ENCODE assay signal across 17 cellular contexts in genomic region chr5:1116977-1117376, GRCh38. TPM values are rescaled to one million over a fixed set of nuclear protein-coding genes. Genes with fewer than 3 reads are reported as not detected.
A peak's percentile ranks its signal among the peaks of the same experiment; 100 is the strongest.
DNase-seq lines count a peak whose midpoint lies in the region; ATAC-seq and TF ChIP-seq lines count a peak whose summit lies in the region.
"Had no signal": no experiment of that assay in that cellular context is flagged by ENCODE, and none has a peak within 500 bp of the region (broad histone marks: within the 10 kb centered on the region; RNA-seq: fewer than 3 reads in every experiment).

No MANE protein-coding gene starts in this region.

- H3K27ac Mint-ChIP-seq in Calu3 (ENCODE audit: unreplicated experiment): no peak overlapping the region
- H3K27ac Mint-ChIP-seq: CD4-positive, alpha-beta T cell had no signal

- H3K9me3 Mint-ChIP-seq in Calu3 (ENCODE audit: low read depth, unreplicated experiment): no peaks in the 10 kb centered on the region
- H3K9me3 Mint-ChIP-seq: CD4-positive, alpha-beta T cell; IgD-negative memory B cell had no signal

- CTCF ChIA-PET in PC-3 (lab: Charles Lee): no interaction called here
- CTCF ChIA-PET in Calu3 (lab: Charles Lee): interaction anchor here (0.6 kb wide), 1 partner anchor 9 kb away, joined by 3 read pairs; no protein-coding TSS in a partner anchor

- H3K36me3 Mint-ChIP-seq in Calu3 (ENCODE audit: insufficient read depth, unreplicated experiment): peaks cover 13% of the 10 kb centered on the region
- H3K36me3 Mint-ChIP-seq: IgD-negative memory B cell had no signal

- TF ChIP-seq CTCF in PC-3 (conservative IDR thresholded peaks at IDR 0.05; ENCODE audit: low read depth, low read length) (no peak), vagina (IDR thresholded peaks at IDR 0.05) (no peak), Calu3 (IDR thresholded peaks at IDR 0.05; ENCODE audit: unreplicated experiment) (no peak), lower lobe of right lung (IDR thresholded peaks at IDR 0.05) (no peak)

- POLR2A ChIA-PET in PC-3 (lab: Charles Lee; ENCODE audit: unreplicated experiment): no interaction called here

- BruUV-seq in PC-3 (replicated peaks; lab: Mats Ljungman, UMichigan) (no TSS peak), Calu3 (replicated peaks; lab: Mats Ljungman, UMichigan) (no TSS peak)

- H3K9me3 ChIP-seq in BLaER1: no peaks in the 10 kb centered on the region
- no peaks in the 10 kb centered on the region for H3K9me3 ChIP-seq in PC-3 (ENCODE audit: low read length)
- H3K9me3 ChIP-seq in SJCRH30 (replicated peaks): no peaks in the 10 kb centered on the region
- no peaks in the 10 kb centered on the region for H3K9me3 ChIP-seq in vagina
- no peaks in the 10 kb centered on the region for H3K9me3 ChIP-seq in lower lobe of right lung
- H3K9me3 ChIP-seq: Caco-2, HAP-1 had no signal

- H3K4me3 Mint-ChIP-seq in Calu3 (ENCODE audit: low read depth, unreplicated experiment): no peak overlapping the region
- H3K4me3 Mint-ChIP-seq: CD4-positive, alpha-beta T cell; IgD-negative memory B cell had no signal

- H3K79me2 ChIP-seq in PC-3 (ENCODE audit: low read length): no peaks in the 10 kb centered on the region

- H3K4me1 ChIP-seq in BLaER1: peaks cover 95% of the 10 kb centered on the region
- H3K4me1 ChIP-seq in PC-3 (ENCODE audit: insufficient read depth, low read length): peaks cover 35% of the 10 kb centered on the region
- peaks cover 70% of the 10 kb centered on the region for H3K4me1 ChIP-seq in SJCRH30
- H3K4me1 ChIP-seq in vagina: peaks cover 23% of the 10 kb centered on the region
- peaks cover 6% of the 10 kb centered on the region for H3K4me1 ChIP-seq in lower lobe of right lung
- H3K4me1 ChIP-seq: Caco-2, HAP-1 had no signal

- no peak for DNase-seq in PC-3
- no peak for DNase-seq in SJCRH30
- no peak for DNase-seq in vagina (ENCODE audit: extremely low spot score in 2 of 2)
- DNase-seq in Calu3: no peak
- DNase-seq in lower lobe of right lung: no peak
- no peak for DNase-seq in inferior parietal cortex (ENCODE audit: extremely low spot score)
- DNase-seq: 8988T; Caco-2; CD4-positive, alpha-beta T cell; DMS153; DMS79; GDM1 had no signal

- no peak for ATAC-seq in PC-3
- no peak for ATAC-seq in lower lobe of right lung
- ATAC-seq: HepG2 had no signal

- H4K20me1 ChIP-seq in BLaER1 (peaks cover 82% of the 10 kb centered on the region), PC-3 (ENCODE audit: low read length) (no peaks in the 10 kb centered on the region)

- no peak overlapping the region for H2AFZ ChIP-seq in PC-3 (ENCODE audit: low read length)

- H3K36me3 ChIP-seq in BLaER1 (peaks cover 9% of the 10 kb centered on the region; the same call in 1 of the 2 replicates), PC-3 (ENCODE audit: low read depth, low read length) (no peaks in the 10 kb centered on the region), SJCRH30 (no peaks in the 10 kb centered on the region), vagina (no peaks in the 10 kb centered on the region), lower lobe of right lung (no peaks in the 10 kb centered on the region)
- H3K36me3 ChIP-seq: HAP-1 had no signal

- H3K27ac ChIP-seq in BLaER1 (no peak overlapping the region), PC-3 (ENCODE audit: low read length) (peak overlapping the region; percentile 31; the same call in 1 of the 2 replicates), SJCRH30 (peak overlapping the region; percentile 97), vagina (peak overlapping the region; percentile 57), lower lobe of right lung (no peak overlapping the region)
- H3K27ac ChIP-seq: C4-2B had no signal

- no peaks in the 10 kb centered on the region for H3K27me3 Mint-ChIP-seq in Calu3 (ENCODE audit: unreplicated experiment)
- H3K27me3 Mint-ChIP-seq: CD4-positive, alpha-beta T cell had no signal

- no peaks in the 10 kb centered on the region for H3K9me2 ChIP-seq in PC-3 (replicated peaks; ENCODE audit: low read length)

- H3K4me3 ChIP-seq in BLaER1 (no peak overlapping the region), PC-3 (ENCODE audit: low read length) (no peak overlapping the region), SJCRH30 (no peak overlapping the region), vagina (no peak overlapping the region), lower lobe of right lung (no peak overlapping the region)
- H3K4me3 ChIP-seq: HAP-1 had no signal

- no peak for TF ChIP-seq POLR2A in vagina (IDR thresholded peaks at IDR 0.05)

- peak overlapping the region; percentile 75 for H3K4me2 ChIP-seq in BLaER1
- H3K4me2 ChIP-seq in PC-3 (ENCODE audit: low read length): no peak overlapping the region

- H3K27me3 ChIP-seq in BLaER1 (peaks cover 65% of the 10 kb centered on the region), PC-3 (ENCODE audit: low read length) (no peaks in the 10 kb centered on the region), SJCRH30 (no peaks in the 10 kb centered on the region), vagina (no peaks in the 10 kb centered on the region), lower lobe of right lung (ENCODE audit: low read depth) (no peaks in the 10 kb centered on the region)

- intact Hi-C loops in PC-3 (cut with micrococcal nuclease) (no loop called here), vagina (cut with DNase I) (no loop called here), Calu3 (cut with micrococcal nuclease; ENCODE audit: unreplicated experiment) (no loop called here), lower lobe of right lung (cut with DNase I) (no loop called here)

- H3K9ac ChIP-seq in BLaER1 (no peak overlapping the region), PC-3 (ENCODE audit: low read length) (no peak overlapping the region)

- H3F3A ChIP-seq in PC-3 (ENCODE audit: low read length, unreplicated experiment): no peaks in the 10 kb centered on the region

- H3K4me1 Mint-ChIP-seq in Calu3 (ENCODE audit: low read depth, unreplicated experiment): no peaks in the 10 kb centered on the region

RNA-seq across cellular contexts. Expression of gene SLC12A7, which starts 5.1 kb away (rescaled TPM):
- 48.2 and 58.3 TPM in 2 replicates for total RNA-seq in PC-3 (2014; rRNA removed)
- total RNA-seq in SJCRH30 (2014; rRNA removed; shearing (Covaris generic)): 11.5 and 12.0 TPM in 2 replicates
- total RNA-seq in vagina: 21.6 TPM
- total RNA-seq in Calu3 (2022): 82.3 and 90.5 TPM in 2 replicates
- total RNA-seq in lower lobe of right lung: 49.5 TPM

Comparison
In these comparisons a context has a peak if more than half of its experiments do, and no peak if none do; other contexts are left out.
1. H3K27ac ChIP-seq: peak in PC-3 (single experiment), SJCRH30 (single experiment) and vagina (single experiment); none in BLaER1 (single experiment) and lower lobe of right lung (single experiment).